ENCODE assay signal across 23 cellular contexts in genomic region chr11:117859713-117860112, GRCh38. TPM values are rescaled to one million over a fixed set of nuclear protein-coding genes. Genes with fewer than 3 reads are reported as not detected.
A peak's percentile ranks its signal among the peaks of the same experiment; 100 is the strongest.
DNase-seq lines count a peak whose midpoint lies in the region; ATAC-seq and TF ChIP-seq lines count a peak whose summit lies in the region.
"Had no signal": no experiment of that assay in that cellular context is flagged by ENCODE, and none has a peak within 500 bp of the region (broad histone marks: within the 10 kb centered on the region; RNA-seq: fewer than 3 reads in every experiment).

No MANE protein-coding gene starts in this region.

- H3K27ac Mint-ChIP-seq in activated CD8-positive, alpha-beta memory T cell treated with anti-CD3 and anti-CD28 coated beads, Interleukin-2, amount 10 ng/mL, durations not matched to agents 7 days and 5 days, result no peak overlapping the region
- H3K27ac Mint-ChIP-seq in brain, result peak overlapping the region in 4 of 5 experiments; percentile 60 to 98 (median 76)
- H3K27ac Mint-ChIP-seq: CD4-positive, alpha-beta memory T cell; IgD-negative memory B cell had no signal

- H3K27ac ChIP-seq in spleen (peak overlapping the region in 7 of 8 donors; percentile 21 to 87 (median 82)), Peyer's patch (no peak overlapping the region)
- H3K27ac ChIP-seq: BLaER1 had no signal

- no peak for ATAC-seq in activated CD8-positive, alpha-beta memory T cell treated with anti-CD3 and anti-CD28 coated beads, Interleukin-2, amount 10 ng/mL, durations not matched to agents 7 days and 5 days
- ATAC-seq in GM21360 (IDR thresholded peaks at IDR 0.05; ENCODE audit: unreplicated experiment), result no peak
- ATAC-seq: SK-N-SH treated with all-trans-retinoic acid at 6 μM for 48 hours had no signal

- H3K27me3 ChIP-seq in spleen (replicated peaks in 1 of 7) (no peaks in the 10 kb centered on the region), Peyer's patch (no peaks in the 10 kb centered on the region)
- H3K27me3 ChIP-seq: BLaER1 had no signal

- H3K27me3 Mint-ChIP-seq in activated CD8-positive, alpha-beta memory T cell treated with anti-CD3 and anti-CD28 coated beads, Interleukin-2, amount 10 ng/mL, durations not matched to agents 7 days and 5 days, result peaks cover 16% of the 10 kb centered on the region
- no peaks in the 10 kb centered on the region for H3K27me3 Mint-ChIP-seq in brain

- peaks cover 13% of the 10 kb centered on the region for H3K4me1 Mint-ChIP-seq in activated CD8-positive, alpha-beta memory T cell treated with anti-CD3 and anti-CD28 coated beads, Interleukin-2, amount 10 ng/mL, durations not matched to agents 7 days and 5 days
- peaks cover 99% of the 10 kb centered on the region for H3K4me1 Mint-ChIP-seq in brain
- H3K4me1 Mint-ChIP-seq: IgD-negative memory B cell had no signal

- no peaks in the 10 kb centered on the region for H3K9me3 ChIP-seq in spleen
- H3K9me3 ChIP-seq in Peyer's patch, result no peaks in the 10 kb centered on the region
- H3K9me3 ChIP-seq: BLaER1 had no signal

- intact Hi-C loops in spleen (cut with DNase I; ENCODE audit: low total_unique reads), result no loop called here

- H3K36me3 Mint-ChIP-seq in activated CD8-positive, alpha-beta memory T cell treated with anti-CD3 and anti-CD28 coated beads, Interleukin-2, amount 10 ng/mL, durations not matched to agents 7 days and 5 days, result no peaks in the 10 kb centered on the region
- H3K36me3 Mint-ChIP-seq in brain, result peaks cover 51% of the 10 kb centered on the region
- H3K36me3 Mint-ChIP-seq: CD4-positive, alpha-beta memory T cell had no signal

- no peaks in the 10 kb centered on the region for H3K9me3 Mint-ChIP-seq in activated CD8-positive, alpha-beta memory T cell treated with anti-CD3 and anti-CD28 coated beads, Interleukin-2, amount 10 ng/mL, durations not matched to agents 7 days and 5 days (ENCODE audit: low read depth)
- peaks cover 0 to 16% (median 4%) of the 10 kb centered on the region in 5 experiments for H3K9me3 Mint-ChIP-seq in brain
- H3K9me3 Mint-ChIP-seq: CD4-positive, alpha-beta memory T cell had no signal

- no peak overlapping the region for H3K4me3 Mint-ChIP-seq in activated CD8-positive, alpha-beta memory T cell treated with anti-CD3 and anti-CD28 coated beads, Interleukin-2, amount 10 ng/mL, durations not matched to agents 7 days and 5 days
- no peak overlapping the region for H3K4me3 Mint-ChIP-seq in brain
- H3K4me3 Mint-ChIP-seq: CD4-positive, alpha-beta memory T cell; IgD-negative memory B cell had no signal

- TF ChIP-seq POLR2A in spleen (IDR thresholded peaks at IDR 0.05) (no peak), Peyer's patch (IDR thresholded peaks at IDR 0.05) (no peak)

- no peak for TF ChIP-seq CTCF in brain (conservative IDR thresholded peaks at IDR 0.05)
- no peak for TF ChIP-seq CTCF in spleen (IDR thresholded peaks at IDR 0.05 in 8 of 11, conservative IDR thresholded peaks at IDR 0.05 in 3 of 11)
- no peak for TF ChIP-seq CTCF in Peyer's patch (IDR thresholded peaks at IDR 0.05)

- H3K4me3 ChIP-seq in spleen (no peak overlapping the region), Peyer's patch (no peak overlapping the region)
- H3K4me3 ChIP-seq: BLaER1 had no signal

- 71 to 89% (median 74%) methylated on average over 6 to 7 of the region's 7 CpGs for WGBS in spleen, 5 donors

- CTCF ChIA-PET in activated CD8-positive, alpha-beta memory T cell treated with anti-CD3 and anti-CD28 coated beads, Interleukin-2, amount 10 ng/mL, durations not matched to agents 7 days and 5 days (lab: Charles Lee), result no interaction called here

- H3K4me1 ChIP-seq in spleen (peaks cover 20 to 87% (median 51%) of the 10 kb centered on the region in 6 donors), Peyer's patch (peaks cover 0 to 18% (median 0%) of the 10 kb centered on the region in 4 donors)

- DNase-seq in activated CD8-positive, alpha-beta memory T cell treated with anti-CD3 and anti-CD28 coated beads, Interleukin-2, amount 10 ng/mL, durations not matched to agents 7 days and 5 days, result peak; percentile 19
- no peak for DNase-seq in activated CD8-positive, alpha-beta memory T cell treated with anti-CD3 and anti-CD28 coated beads for 24 hours
- DNase-seq in NCI-H146 treated with DMSO at 0.1 percent for 48 hours (lab: John Stamatoyannopoulos, UW; ENCODE audit: unreplicated experiment) (peak; percentile 43), spleen (no peak), Peyer's patch (no peak), NCI-H82 treated with DMSO at 0.1 percent for 48 hours (lab: John Stamatoyannopoulos, UW; ENCODE audit: unreplicated experiment) (no peak)
- DNase-seq: CD4-positive, alpha-beta memory T cell; GOT3; Karpas-422; NCI-H1694 treated with DMSO at 0.1 percent for 48 hours; NCI-H446; NCI-H526 treated with DMSO at 0.1 percent for 48 hours; NK-92 treated with Interleukin-12 subunit alpha and Interleukin-12 subunit beta, amount 100 ng/mL, for 24 hours; SIG-M5 had no signal

- H3K36me3 ChIP-seq in spleen, result no peaks in the 10 kb centered on the region
- no peaks in the 10 kb centered on the region for H3K36me3 ChIP-seq in Peyer's patch
- H3K36me3 ChIP-seq: BLaER1 had no signal

RNA-seq across cellular contexts. Expression of gene FXYD6, which starts 16.7 kb away (rescaled TPM):
- total RNA-seq in activated CD8-positive, alpha-beta memory T cell treated with anti-CD3 and anti-CD28 coated beads, Interleukin-2, amount 10 ng/mL, durations not matched to agents 7 days and 5 days, result under 1 TPM; 0.12 to 0.20 TPM
- polyA plus RNA-seq in brain (ENCODE audit: insufficient read depth, low read depth, low replicate concordance) (516 TPM), spleen (10 to 100 TPM; 40.8 to 71.5 (median 51.4) TPM)
- total RNA-seq in spleen (100 to 1,000 TPM in 5 of 7 donors, 10 to 100 TPM in 2; 75.4 to 230 (median 140) TPM), Peyer's patch (10 to 100 TPM in 3 of 4 donors, 1 to 10 TPM in 1; 5.1 to 41.3 (median 14.0) TPM)
- total RNA-seq: CD4-positive, alpha-beta memory T cell; MCF 10A; OCI-LY7 had no signal
- polyA plus RNA-seq: IgD-negative memory B cell had no signal

RNA-seq across cellular contexts. Expression of gene FXYD2, which starts 35.2 kb away (rescaled TPM):
- total RNA-seq in activated CD8-positive, alpha-beta memory T cell treated with anti-CD3 and anti-CD28 coated beads, Interleukin-2, amount 10 ng/mL, durations not matched to agents 7 days and 5 days, result 10 to 100 TPM; 13.1 to 19.0 TPM
- polyA plus RNA-seq in brain (ENCODE audit: insufficient read depth, low read depth, low replicate concordance), result 0.63 TPM
- 10 to 100 TPM in 2 of 7 donors, 1 to 10 TPM in 5; 4.7 to 20.0 (median 7.3) TPM for total RNA-seq in spleen
- polyA plus RNA-seq in spleen, result 10 to 100 TPM in 1 of 3 donors, 1 to 10 TPM in 2; 8.3 to 18.4 (median 9.8) TPM
- total RNA-seq in Peyer's patch, result 1 to 10 TPM in 1 of 4 donors, under 1 TPM in 1, not detected in 2; 0.67 to 1.7 TPM
- total RNA-seq: A673, MCF 10A, OCI-LY7, RPMI7951 had no signal
- polyA plus RNA-seq: IgD-negative memory B cell had no signal

Comparison
In these comparisons a context has a peak if more than half of its experiments do, and no peak if none do; other contexts are left out.
1. DNase-seq: peak in activated CD8-positive, alpha-beta memory T cell treated with anti-CD3 and anti-CD28 coated beads, Interleukin-2, amount 10 ng/mL, durations not matched to agents 7 days and 5 days (single experiment) and NCI-H146 treated with DMSO at 0.1 percent for 48 hours (single experiment); none in activated CD8-positive, alpha-beta memory T cell treated with anti-CD3 and anti-CD28 coated beads for 24 hours (single experiment), spleen (single experiment), Peyer's patch (0 of 3) and NCI-H82 treated with DMSO at 0.1 percent for 48 hours (single experiment).
2. H3K27ac ChIP-seq: peak in spleen (7 of 8); none in Peyer's patch (0 of 4).
3. RNA of gene FXYD6, which starts 16.7 kb away (total RNA-seq): 75.4 to 230 TPM in spleen and 5.1 to 41.3 TPM in Peyer's patch; 0.12 to 0.20 TPM in activated CD8-positive, alpha-beta memory T cell treated with anti-CD3 and anti-CD28 coated beads, Interleukin-2, amount 10 ng/mL, durations not matched to agents 7 days and 5 days; every median in the first group is over 4 times any median in the second.